In genomic region chr2:193141-193552, GRCh38 we compare ENCODE assay signal across 10 cellular contexts.
DNase-seq lines count a peak whose midpoint lies in the region; ATAC-seq and TF ChIP-seq lines count a peak whose summit lies in the region.
"Had no signal": no experiment of that assay in that cellular context is flagged by ENCODE, and none has a peak within 500 bp of the region (broad histone marks: within the 10 kb centered on the region; RNA-seq: fewer than 3 reads in every experiment).

No MANE protein-coding gene starts in this region.

- no peaks in the 10 kb centered on the region for H3K36me3 ChIP-seq in adipocyte (ENCODE audit: control insufficient read depth, insufficient read depth, low read length, severe bottlenecking)

- peak; percentile 10 for DNase-seq in stimulated activated naive CD8-positive, alpha-beta T cell treated with anti-CD3 and anti-CD28 coated beads, Interleukin-15, Interleukin-2, amounts not matched to agents 100 U/mL and 50 U/mL, for 24 hours
- no peak for DNase-seq in stimulated activated naive CD8-positive, alpha-beta T cell treated with anti-CD3 and anti-CD28 coated beads, Interleukin-15, amount 100 ng/mL, for 72 hours
- peak; percentile 56 for DNase-seq in adipocyte (ENCODE audit: low read depth)
- peak; percentile 89 for DNase-seq in natural killer cell treated with Interleukin-12 subunit alpha and Interleukin-12 subunit beta and Interleukin-15 and Interleukin-18, amount 100 ng/mL, for 72 hours (ENCODE audit: low spot score)
- no peak for DNase-seq in glomerular visceral epithelial cell (ENCODE audit: extremely low spot score)
- no peak for DNase-seq in Calu3
- no peak for DNase-seq in activated CD4-positive, CD25-positive, alpha-beta regulatory T cell treated with anti-CD3 and anti-CD28 coated beads, Interleukin-2, amount 50 U/mL, for 72 hours
- DNase-seq: MM.1S, NCI-H2227 treated with DMSO at 0.1 percent for 48 hours had no signal

- intact Hi-C loops in Calu3 (cut with micrococcal nuclease; ENCODE audit: unreplicated experiment), result no loop called here

- no peaks in the 10 kb centered on the region for H3K27me3 Mint-ChIP-seq in stimulated activated naive CD8-positive, alpha-beta T cell treated with anti-CD3 and anti-CD28 coated beads, Interleukin-15, amount 100 ng/mL, for 72 hours
- peaks cover 0 to 3% of the 10 kb centered on the region in 2 donors for H3K27me3 Mint-ChIP-seq in natural killer cell treated with Interleukin-12 subunit alpha and Interleukin-12 subunit beta and Interleukin-15 and Interleukin-18, amount 100 ng/mL, for 72 hours
- H3K27me3 Mint-ChIP-seq in Calu3 (ENCODE audit: unreplicated experiment), result no peaks in the 10 kb centered on the region

- TF ChIP-seq CTCF in Calu3 (IDR thresholded peaks at IDR 0.05; ENCODE audit: unreplicated experiment), result no peak

- H3K4me1 ChIP-seq in adipocyte (ENCODE audit: control insufficient read depth, insufficient read depth, low read length), result no peaks in the 10 kb centered on the region

- CTCF ChIA-PET in Calu3 (lab: Charles Lee), result no interaction called here

- H3K27ac Mint-ChIP-seq in stimulated activated naive CD8-positive, alpha-beta T cell treated with anti-CD3 and anti-CD28 coated beads, Interleukin-15, amount 100 ng/mL, for 72 hours, result no peak overlapping the region
- peak overlapping the region; percentile 72 to 77 for H3K27ac Mint-ChIP-seq in natural killer cell treated with Interleukin-12 subunit alpha and Interleukin-12 subunit beta and Interleukin-15 and Interleukin-18, amount 100 ng/mL, for 72 hours
- H3K27ac Mint-ChIP-seq in Calu3 (ENCODE audit: unreplicated experiment), result no peak overlapping the region

- no peak overlapping the region for H3K4me3 Mint-ChIP-seq in stimulated activated naive CD8-positive, alpha-beta T cell treated with anti-CD3 and anti-CD28 coated beads, Interleukin-15, amount 100 ng/mL, for 72 hours
- peak overlapping the region; percentile 61 for H3K4me3 Mint-ChIP-seq in natural killer cell treated with Interleukin-12 subunit alpha and Interleukin-12 subunit beta and Interleukin-15 and Interleukin-18, amount 100 ng/mL, for 72 hours
- no peak overlapping the region for H3K4me3 Mint-ChIP-seq in Calu3 (ENCODE audit: low read depth, unreplicated experiment)

- no TSS peak for BruUV-seq in Calu3 (replicated peaks; lab: Mats Ljungman, UMichigan)

- H3K27me3 ChIP-seq in adipocyte (replicated peaks; ENCODE audit: control insufficient read depth, insufficient read depth, low read length), result no peaks in the 10 kb centered on the region

- ATAC-seq in stimulated activated naive CD8-positive, alpha-beta T cell treated with anti-CD3 and anti-CD28 coated beads, Interleukin-15, Interleukin-2, amounts not matched to agents 100 U/mL and 50 U/mL, for 24 hours, result peak; percentile 43
- ATAC-seq in stimulated activated naive CD8-positive, alpha-beta T cell treated with anti-CD3 and anti-CD28 coated beads, Interleukin-15, amount 100 ng/mL, for 72 hours, result no peak
- ATAC-seq in natural killer cell treated with Interleukin-12 subunit alpha and Interleukin-12 subunit beta and Interleukin-15 and Interleukin-18, amount 100 ng/mL, for 72 hours, result peak; percentile 97
- no peak for ATAC-seq in GM21447 (IDR thresholded peaks at IDR 0.05; ENCODE audit: unreplicated experiment)

- H3K9me3 ChIP-seq in adipocyte (ENCODE audit: control insufficient read depth, low read length), result no peaks in the 10 kb centered on the region

- H3K36me3 Mint-ChIP-seq in natural killer cell treated with Interleukin-12 subunit alpha and Interleukin-12 subunit beta and Interleukin-15 and Interleukin-18, amount 100 ng/mL, for 72 hours, result peaks cover 8% of the 10 kb centered on the region
- H3K36me3 Mint-ChIP-seq in Calu3 (ENCODE audit: insufficient read depth, unreplicated experiment), result no peaks in the 10 kb centered on the region

- no peaks in the 10 kb centered on the region for H3K4me1 Mint-ChIP-seq in stimulated activated naive CD8-positive, alpha-beta T cell treated with anti-CD3 and anti-CD28 coated beads, Interleukin-15, amount 100 ng/mL, for 72 hours
- peaks cover 30 to 43% of the 10 kb centered on the region in 2 donors for H3K4me1 Mint-ChIP-seq in natural killer cell treated with Interleukin-12 subunit alpha and Interleukin-12 subunit beta and Interleukin-15 and Interleukin-18, amount 100 ng/mL, for 72 hours (ENCODE audit: low read depth in 2 of 2)
- H3K4me1 Mint-ChIP-seq in Calu3 (ENCODE audit: low read depth, unreplicated experiment), result no peaks in the 10 kb centered on the region

- H3K9me3 Mint-ChIP-seq in stimulated activated naive CD8-positive, alpha-beta T cell treated with anti-CD3 and anti-CD28 coated beads, Interleukin-15, amount 100 ng/mL, for 72 hours, result peaks cover 4 to 5% of the 10 kb centered on the region in 2 donors
- peaks cover 3% of the 10 kb centered on the region for H3K9me3 Mint-ChIP-seq in natural killer cell treated with Interleukin-12 subunit alpha and Interleukin-12 subunit beta and Interleukin-15 and Interleukin-18, amount 100 ng/mL, for 72 hours
- peaks cover 14% of the 10 kb centered on the region for H3K9me3 Mint-ChIP-seq in Calu3 (ENCODE audit: low read depth, unreplicated experiment)

- no peak overlapping the region for H3K9ac ChIP-seq in adipocyte (ENCODE audit: low read length)

- no peak overlapping the region for H3K4me3 ChIP-seq in adipocyte (ENCODE audit: low read length)

Comparison
In these comparisons a context has a peak if more than half of its experiments do, and no peak if none do; other contexts are left out.
1. ATAC-seq: peak in stimulated activated naive CD8-positive, alpha-beta T cell treated with anti-CD3 and anti-CD28 coated beads, Interleukin-15, Interleukin-2, amounts not matched to agents 100 U/mL and 50 U/mL, for 24 hours (single experiment) and natural killer cell treated with Interleukin-12 subunit alpha and Interleukin-12 subunit beta and Interleukin-15 and Interleukin-18, amount 100 ng/mL, for 72 hours (2 of 2); none in stimulated activated naive CD8-positive, alpha-beta T cell treated with anti-CD3 and anti-CD28 coated beads, Interleukin-15, amount 100 ng/mL, for 72 hours (single experiment) and GM21447 (single experiment).
2. DNase-seq: peak in stimulated activated naive CD8-positive, alpha-beta T cell treated with anti-CD3 and anti-CD28 coated beads, Interleukin-15, Interleukin-2, amounts not matched to agents 100 U/mL and 50 U/mL, for 24 hours (single experiment), adipocyte (single experiment) and natural killer cell treated with Interleukin-12 subunit alpha and Interleukin-12 subunit beta and Interleukin-15 and Interleukin-18, amount 100 ng/mL, for 72 hours (single experiment); none in stimulated activated naive CD8-positive, alpha-beta T cell treated with anti-CD3 and anti-CD28 coated beads, Interleukin-15, amount 100 ng/mL, for 72 hours (0 of 2), glomerular visceral epithelial cell (single experiment), Calu3 (single experiment) and activated CD4-positive, CD25-positive, alpha-beta regulatory T cell treated with anti-CD3 and anti-CD28 coated beads, Interleukin-2, amount 50 U/mL, for 72 hours (single experiment).
3. H3K27ac Mint-ChIP-seq: peak in natural killer cell treated with Interleukin-12 subunit alpha and Interleukin-12 subunit beta and Interleukin-15 and Interleukin-18, amount 100 ng/mL, for 72 hours (2 of 2); none in stimulated activated naive CD8-positive, alpha-beta T cell treated with anti-CD3 and anti-CD28 coated beads, Interleukin-15, amount 100 ng/mL, for 72 hours (0 of 2) and Calu3 (single experiment).